In the genomic region with DNA sequence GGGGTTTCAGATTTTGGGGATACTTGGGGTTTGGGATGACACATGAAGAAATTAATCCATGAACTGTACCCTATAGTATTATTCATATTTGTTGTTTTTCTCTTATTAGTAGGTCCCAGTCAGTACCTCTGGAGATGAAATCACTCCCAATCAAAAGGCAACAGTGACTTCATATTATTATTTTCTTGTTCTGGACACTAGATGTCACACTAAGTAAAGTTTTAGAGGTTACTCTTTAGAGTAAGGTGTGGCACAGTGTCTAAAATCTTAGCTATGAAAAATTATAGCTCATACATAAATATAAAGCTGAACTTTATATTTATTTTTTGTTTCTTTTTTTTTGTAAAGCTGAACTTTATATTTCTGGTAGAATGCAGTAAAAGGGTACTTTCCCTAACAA, we compare ENCODE assay signal across 8 cellular contexts. TPM values are rescaled to one million over a fixed set of nuclear protein-coding genes. Genes with fewer than 3 reads are reported as not detected.
DNase-seq lines count a peak whose midpoint lies in the region; ATAC-seq, FAIRE-seq and TF ChIP-seq lines count a peak whose summit lies in the region.

No MANE protein-coding gene starts in this region.

- intact Hi-C loops in lower lobe of right lung (cut with DNase I), result no loop called here

- ATAC-seq in A549 (peak; percentile 81 to 83), lower lobe of right lung (peak in 1 of 2 donors; percentile 54)

- DNase-seq in A549 (ENCODE audit: low read depth in 1 of 2, low spot score in 1 of 2) (peak; percentile 13 to 44), GM13977 (ENCODE audit: low spot score) (peak; percentile 51), NCI-H2227 (lab: John Stamatoyannopoulos, UW; ENCODE audit: unreplicated experiment) (peak; percentile 43), T47D (ENCODE audit: low read depth in 1 of 2, low spot score in 1 of 2) (peak; percentile 29 to 36), lower lobe of right lung (no peak), foreskin fibroblast (no peak)
- no peak for DNase-seq in activated naive CD4-positive, alpha-beta T cell treated with anti-CD3 and anti-CD28 coated beads, Interleukin-2, amount 10 ng/mL, durations not matched to agents 7 days and 5 days
- DNase-seq in activated CD4-positive, alpha-beta T cell treated with anti-CD3 and anti-CD28 coated beads, Interleukin-2, amount 10 ng/mL, durations not matched to agents 7 days and 5 days, result no peak

- no peaks in the 10 kb centered on the region for H3K27me3 ChIP-seq in lower lobe of right lung (ENCODE audit: low read depth)

- H3K4me1 ChIP-seq in A549 (peaks cover 23% of the 10 kb centered on the region), lower lobe of right lung (no peaks in the 10 kb centered on the region)

- H3K36me3 Mint-ChIP-seq in activated naive CD4-positive, alpha-beta T cell treated with anti-CD3 and anti-CD28 coated beads, Interleukin-2, amount 10 ng/mL, durations not matched to agents 7 days and 5 days, result no peaks in the 10 kb centered on the region
- H3K36me3 Mint-ChIP-seq in activated CD4-positive, alpha-beta T cell treated with anti-CD3 and anti-CD28 coated beads, Interleukin-2, amount 10 ng/mL, durations not matched to agents 7 days and 5 days (ENCODE audit: low read depth), result no peaks in the 10 kb centered on the region

- peak; percentile 70 to 71 for TF ChIP-seq RAD21 in A549 (conservative IDR thresholded peaks at IDR 0.05 in 1 of 2, IDR thresholded peaks at IDR 0.05 in 1 of 2)

- TF ChIP-seq EP300 in A549 (IDR thresholded peaks at IDR 0.05), result no peak

- CTCF ChIA-PET in A549 (lab: Yijun Ruan, JAX), result interaction anchor here (0.6 to 2.8 kb wide), 27 partner anchors 9 to 279 kb away, joined by 3 to 14 read pairs (median 5); no protein-coding TSS in a partner anchor
- CTCF ChIA-PET in activated naive CD4-positive, alpha-beta T cell treated with anti-CD3 and anti-CD28 coated beads, Interleukin-2, amount 10 ng/mL, durations not matched to agents 7 days and 5 days (lab: Charles Lee), result interaction anchor here (0.5 to 9.0 kb wide), 36 partner anchors 9 to 563 kb away, joined by 3 to 122 read pairs (median 4); no protein-coding TSS in a partner anchor
- CTCF ChIA-PET in activated CD4-positive, alpha-beta T cell treated with anti-CD3 and anti-CD28 coated beads, Interleukin-2, amount 10 ng/mL, durations not matched to agents 7 days and 5 days (lab: Charles Lee), result interaction anchor here (0.5 to 2.9 kb wide), 12 partner anchors 10 to 241 kb away, joined by 3 to 29 read pairs (median 3); no protein-coding TSS in a partner anchor

- peaks cover 15% of the 10 kb centered on the region for H3K27me3 Mint-ChIP-seq in activated naive CD4-positive, alpha-beta T cell treated with anti-CD3 and anti-CD28 coated beads, Interleukin-2, amount 10 ng/mL, durations not matched to agents 7 days and 5 days
- peaks cover 5% of the 10 kb centered on the region for H3K27me3 Mint-ChIP-seq in activated CD4-positive, alpha-beta T cell treated with anti-CD3 and anti-CD28 coated beads, Interleukin-2, amount 10 ng/mL, durations not matched to agents 7 days and 5 days

- FAIRE-seq in A549 (lab: Jason Lieb, UNC), result no peak

- H3K27ac Mint-ChIP-seq in activated naive CD4-positive, alpha-beta T cell treated with anti-CD3 and anti-CD28 coated beads, Interleukin-2, amount 10 ng/mL, durations not matched to agents 7 days and 5 days, result no peak overlapping the region
- H3K27ac Mint-ChIP-seq in activated CD4-positive, alpha-beta T cell treated with anti-CD3 and anti-CD28 coated beads, Interleukin-2, amount 10 ng/mL, durations not matched to agents 7 days and 5 days, result no peak overlapping the region

- no peaks in the 10 kb centered on the region for H3K9me3 ChIP-seq in A549
- H3K9me3 ChIP-seq in lower lobe of right lung, result no peaks in the 10 kb centered on the region

- in situ Hi-C loops in GM13977 (cut with MboI; ENCODE audit: low pct_unique_long_range_greater_than_20kb, low sequenced_read_pairs, unreplicated experiment), result loop anchor here (5.0 kb wide), 1 partner anchor 240 kb away; no protein-coding TSS in a partner anchor
- in situ Hi-C loops in T47D (cut with HindIII; ENCODE audit: low pct_unique_long_range_greater_than_20kb, low sequenced_read_pairs), result no loop called here

- no peaks in the 10 kb centered on the region for H3K9me3 Mint-ChIP-seq in activated naive CD4-positive, alpha-beta T cell treated with anti-CD3 and anti-CD28 coated beads, Interleukin-2, amount 10 ng/mL, durations not matched to agents 7 days and 5 days
- no peaks in the 10 kb centered on the region for H3K9me3 Mint-ChIP-seq in activated CD4-positive, alpha-beta T cell treated with anti-CD3 and anti-CD28 coated beads, Interleukin-2, amount 10 ng/mL, durations not matched to agents 7 days and 5 days

- H3K27ac ChIP-seq in A549 (no peak overlapping the region), lower lobe of right lung (no peak overlapping the region)

- POLR2A ChIA-PET in A549 (lab: Yijun Ruan, JAX), result interaction anchor here (0.5 kb wide), 2 partner anchors 143 to 195 kb away, joined by 3 to 4 read pairs; no protein-coding TSS in a partner anchor
- POLR2A ChIA-PET in activated CD4-positive, alpha-beta T cell treated with anti-CD3 and anti-CD28 coated beads, Interleukin-2, amount 10 ng/mL, durations not matched to agents 7 days and 5 days (lab: Charles Lee), result interaction anchor here (0.7 kb wide), 1 partner anchor 567 kb away, joined by 3 read pairs; no protein-coding TSS in a partner anchor

- H3K4me1 Mint-ChIP-seq in activated naive CD4-positive, alpha-beta T cell treated with anti-CD3 and anti-CD28 coated beads, Interleukin-2, amount 10 ng/mL, durations not matched to agents 7 days and 5 days, result peaks cover 2% of the 10 kb centered on the region
- no peaks in the 10 kb centered on the region for H3K4me1 Mint-ChIP-seq in activated CD4-positive, alpha-beta T cell treated with anti-CD3 and anti-CD28 coated beads, Interleukin-2, amount 10 ng/mL, durations not matched to agents 7 days and 5 days

- H3K4me3 ChIP-seq in A549, result no peak overlapping the region
- no peak overlapping the region for H3K4me3 ChIP-seq in lower lobe of right lung
- no peak overlapping the region for H3K4me3 ChIP-seq in foreskin fibroblast (ENCODE audit: low read depth in 1 of 2, low read length in 2 of 2)

- H3K4me3 Mint-ChIP-seq in activated naive CD4-positive, alpha-beta T cell treated with anti-CD3 and anti-CD28 coated beads, Interleukin-2, amount 10 ng/mL, durations not matched to agents 7 days and 5 days, result no peak overlapping the region
- H3K4me3 Mint-ChIP-seq in activated CD4-positive, alpha-beta T cell treated with anti-CD3 and anti-CD28 coated beads, Interleukin-2, amount 10 ng/mL, durations not matched to agents 7 days and 5 days, result no peak overlapping the region

- H3K36me3 ChIP-seq in lower lobe of right lung, result peaks cover 48% of the 10 kb centered on the region

- H3K4me2 ChIP-seq in A549, result no peak overlapping the region

- peak; percentile 49 for TF ChIP-seq CTCF in A549 (IDR thresholded peaks at IDR 0.05)
- TF ChIP-seq CTCF in GM13977 (IDR thresholded peaks at IDR 0.05; ENCODE audit: extremely low read depth, insufficient read depth, missing control alignments), result peak; percentile 39
- peak; percentile 34 for TF ChIP-seq CTCF in lower lobe of right lung (IDR thresholded peaks at IDR 0.05)
- no peak for TF ChIP-seq CTCF in foreskin fibroblast (IDR thresholded peaks at IDR 0.05; ENCODE audit: low read depth, low read length)

- TF ChIP-seq POLR2A in A549 (IDR thresholded peaks at IDR 0.05; ENCODE audit: low read length), result no peak

TF ChIP-seq in A549, 52 proteins besides CTCF, POLR2A, EP300 and RAD21:
- no peak for TF ChIP-seq ESRRA (IDR thresholded peaks at IDR 0.05; ENCODE audit: borderline replicate concordance, low read length)
- no peak for TF ChIP-seq TP53 (CRISPR knock-in tag; IDR thresholded peaks at IDR 0.05)
- TF ChIP-seq PHF8 (IDR thresholded peaks at IDR 0.05; ENCODE audit: borderline replicate concordance, low read depth), result no peak
- TF ChIP-seq SMC3 (IDR thresholded peaks at IDR 0.05), result peak; percentile 60

RNA-seq across cellular contexts. Expression of a gene that starts 35.1 kb away (rescaled TPM):
- polyA plus RNA-seq in A549 (2011; rRNA removed), result 50.3 and 55.4 TPM in 2 replicates
- polyA plus RNA-seq in A549 (2012; cell fraction: cytosol; rRNA removed), result 31.6 and 34.4 TPM in 2 replicates
- 27.5 and 31.6 TPM in 2 replicates for polyA plus RNA-seq in A549 (2012; cell fraction: nucleus; rRNA removed)
- 39.2 to 51.7 TPM (median 44.2 TPM) in 3 replicates for polyA plus RNA-seq in A549 (2017; fragmentation: RNase III; extraction: RNeasy Plus Mini Kit Qiagen cat#74134 plus additional on column Dnase treatment)
- 63.1 and 93.4 TPM in 2 replicates for polyA minus RNA-seq in A549 (2011; rRNA and poly(A)+ RNA removed)
- 41.6 TPM for total RNA-seq in lower lobe of right lung
- total RNA-seq in activated CD4-positive, alpha-beta T cell treated with anti-CD3 and anti-CD28 coated beads, Interleukin-2, amount 10 ng/mL, durations not matched to agents 7 days and 5 days, result under 1 TPM; 0.31 to 0.45 TPM

RNA-seq across cellular contexts. Expression of a gene that starts 46.1 kb away (rescaled TPM):
- polyA plus RNA-seq in A549 (2011; rRNA removed) (11.5 and 13.2 TPM in 2 replicates), A549 (2017; fragmentation: RNase III; extraction: RNeasy Plus Mini Kit Qiagen cat#74134 plus additional on column Dnase treatment) (5.2 to 5.9 TPM (median 5.6 TPM) in 3 replicates)
- polyA plus RNA-seq in A549 (2012; cell fraction: cytosol; rRNA removed), result 1.4 and 1.5 TPM in 2 replicates
- polyA plus RNA-seq in A549 (2012; cell fraction: nucleus; rRNA removed), result 2.1 and 3.0 TPM in 2 replicates
- 12.6 and 15.0 TPM in 2 replicates for polyA minus RNA-seq in A549 (2011; rRNA and poly(A)+ RNA removed)
- 12.4 TPM for total RNA-seq in lower lobe of right lung
- total RNA-seq in activated CD4-positive, alpha-beta T cell treated with anti-CD3 and anti-CD28 coated beads, Interleukin-2, amount 10 ng/mL, durations not matched to agents 7 days and 5 days, result 1 to 10 TPM; 3.2 to 3.5 TPM

Comparison
In these comparisons a context has a peak if more than half of its experiments do, and no peak if none do; other contexts are left out.
1. DNase-seq: peak in A549 (2 of 2), GM13977 (single experiment), NCI-H2227 (single experiment) and T47D (2 of 2); none in lower lobe of right lung (single experiment), activated naive CD4-positive, alpha-beta T cell treated with anti-CD3 and anti-CD28 coated beads, Interleukin-2, amount 10 ng/mL, durations not matched to agents 7 days and 5 days (single experiment), activated CD4-positive, alpha-beta T cell treated with anti-CD3 and anti-CD28 coated beads, Interleukin-2, amount 10 ng/mL, durations not matched to agents 7 days and 5 days (single experiment) and foreskin fibroblast (0 of 2).
2. RNA of a gene that starts 35.1 kb away (total RNA-seq): 41.6 TPM in lower lobe of right lung (single experiment); 0.31 to 0.45 TPM in activated CD4-positive, alpha-beta T cell treated with anti-CD3 and anti-CD28 coated beads, Interleukin-2, amount 10 ng/mL, durations not matched to agents 7 days and 5 days; every median in the first group is over 10 times any median in the second.